ENCODE assay signal across 22 cellular contexts in the genomic region with DNA sequence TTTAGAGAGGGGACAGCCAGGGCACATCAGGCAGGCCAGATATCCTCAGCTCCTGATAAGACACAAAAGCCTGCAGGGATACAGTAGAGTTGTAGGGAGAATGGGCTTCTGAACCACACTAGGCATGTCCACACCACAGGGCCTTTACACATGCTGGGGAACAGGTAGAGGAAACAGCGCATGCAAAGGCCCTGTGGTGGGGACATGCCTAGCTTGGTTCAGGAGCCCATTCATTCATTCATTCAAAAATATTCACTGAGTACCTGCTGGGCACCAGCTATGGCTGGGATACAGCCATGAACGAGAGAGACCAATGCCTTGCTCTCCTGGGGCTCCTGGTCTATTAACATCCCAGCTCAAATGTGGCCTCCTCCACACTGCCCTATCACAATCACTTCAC. TPM values are rescaled to one million over a fixed set of nuclear protein-coding genes. Genes with fewer than 3 reads are reported as not detected.
DNase-seq lines count a peak whose midpoint lies in the region; ATAC-seq, FAIRE-seq and TF ChIP-seq lines count a peak whose summit lies in the region.
"Had no signal": no experiment of that assay in that cellular context is flagged by ENCODE, and none has a peak within 500 bp of the region (broad histone marks: within the 10 kb centered on the region; RNA-seq: fewer than 3 reads in every experiment).

No MANE protein-coding gene starts in this region.

- no peak overlapping the region for H2BK120ac ChIP-seq in H1 (replicated peaks; ENCODE audit: low read depth, low read length)

- peaks cover 0 to 16% (median 9%) of the 10 kb centered on the region in 4 experiments; a peak in 5 of 7 replicates for H3K27me3 ChIP-seq in H1 (replicated peaks in 1 of 4; ENCODE audit: control insufficient read depth in 3 of 4, extremely low read depth in 1 of 4, insufficient read depth in 3 of 4, low read length in 3 of 4)
- H3K27me3 ChIP-seq in osteoblast (ENCODE audit: insufficient read depth, low read length), result no peaks in the 10 kb centered on the region
- H3K27me3 ChIP-seq in suprapubic skin, result no peaks in the 10 kb centered on the region

- no peak for FAIRE-seq in H1 (lab: Jason Lieb, UNC)
- FAIRE-seq: A549, GM12878, HepG2 had no signal

- H3K27me3 Mint-ChIP-seq in activated naive CD8-positive, alpha-beta T cell treated with anti-CD3 and anti-CD28 coated beads, Interleukin-2, amount 50 U/mL, for 24 hours, result peaks cover 6% of the 10 kb centered on the region
- peaks cover 6% of the 10 kb centered on the region for H3K27me3 Mint-ChIP-seq in activated naive CD8-positive, alpha-beta T cell treated with anti-CD3 and anti-CD28 coated beads for 36 hours

- no peak overlapping the region for H3K4ac ChIP-seq in H1 (replicated peaks; ENCODE audit: insufficient read length, low read depth, low read length)

- no peak overlapping the region for H3K23ac ChIP-seq in H1 (ENCODE audit: insufficient read length)

- peaks cover 8% of the 10 kb centered on the region for H3K4me1 Mint-ChIP-seq in activated naive CD8-positive, alpha-beta T cell treated with anti-CD3 and anti-CD28 coated beads, Interleukin-2, amount 50 U/mL, for 24 hours
- peaks cover 10% of the 10 kb centered on the region for H3K4me1 Mint-ChIP-seq in activated naive CD8-positive, alpha-beta T cell treated with anti-CD3 and anti-CD28 coated beads for 36 hours

- no peak for TF ChIP-seq RAD21 in H1 (IDR thresholded peaks at IDR 0.05 in 1 of 2, conservative IDR thresholded peaks at IDR 0.05 in 1 of 2; ENCODE audit: low read depth in 2 of 2, low read length in 2 of 2)

- no peak overlapping the region for H3K4me3 Mint-ChIP-seq in activated naive CD8-positive, alpha-beta T cell treated with anti-CD3 and anti-CD28 coated beads, Interleukin-2, amount 50 U/mL, for 24 hours
- H3K4me3 Mint-ChIP-seq in activated naive CD8-positive, alpha-beta T cell treated with anti-CD3 and anti-CD28 coated beads for 36 hours, result no peak overlapping the region
- H3K4me3 Mint-ChIP-seq: H9 had no signal

- H4K20me1 ChIP-seq in H1 (replicated peaks in 1 of 2; ENCODE audit: control insufficient read depth in 1 of 2, insufficient read depth in 2 of 2, low read length in 2 of 2) (no peaks in the 10 kb centered on the region), osteoblast (ENCODE audit: insufficient read depth, low read length) (peaks cover 8% of the 10 kb centered on the region)

- H3K36me3 ChIP-seq in H1 (ENCODE audit: control insufficient read depth in 2 of 4, insufficient read depth in 4 of 4, low read length in 3 of 4) (no peaks in the 10 kb centered on the region), osteoblast (ENCODE audit: insufficient read depth, low read length) (no peaks in the 10 kb centered on the region), suprapubic skin (no peaks in the 10 kb centered on the region)

- no peak overlapping the region for H3K4me2 ChIP-seq in H1 (ENCODE audit: insufficient read depth in 1 of 2, low read depth in 2 of 2, low read length in 2 of 2)
- no peak overlapping the region for H3K4me2 ChIP-seq in osteoblast (ENCODE audit: insufficient read depth, low read length)
- H3K4me2 ChIP-seq: A549 had no signal

- H3K36me3 Mint-ChIP-seq in activated naive CD8-positive, alpha-beta T cell treated with anti-CD3 and anti-CD28 coated beads, Interleukin-2, amount 50 U/mL, for 24 hours (ENCODE audit: low read depth), result no peaks in the 10 kb centered on the region
- H3K36me3 Mint-ChIP-seq in activated naive CD8-positive, alpha-beta T cell treated with anti-CD3 and anti-CD28 coated beads for 36 hours, result no peaks in the 10 kb centered on the region

- H3K9me3 ChIP-seq in H1 (ENCODE audit: insufficient read depth in 2 of 2, low read depth in 1 of 2, low read length in 1 of 2) (no peaks in the 10 kb centered on the region), osteoblast (ENCODE audit: low read depth, low read length) (no peaks in the 10 kb centered on the region), suprapubic skin (no peaks in the 10 kb centered on the region)
- H3K9me3 ChIP-seq: A549 had no signal

- H4K8ac ChIP-seq in H1 (ENCODE audit: extremely low read depth, insufficient read depth, low read length), result no peak overlapping the region

- no peaks in the 10 kb centered on the region for H3K9me3 Mint-ChIP-seq in activated naive CD8-positive, alpha-beta T cell treated with anti-CD3 and anti-CD28 coated beads, Interleukin-2, amount 50 U/mL, for 24 hours
- H3K9me3 Mint-ChIP-seq in activated naive CD8-positive, alpha-beta T cell treated with anti-CD3 and anti-CD28 coated beads for 36 hours, result no peaks in the 10 kb centered on the region
- H3K9me3 Mint-ChIP-seq: CD8-positive, alpha-beta memory T cell; H9; IgD-negative memory B cell had no signal

- H4K91ac ChIP-seq in H1 (replicated peaks; ENCODE audit: insufficient read length, low read length), result no peak overlapping the region

- no peak for ATAC-seq in activated naive CD8-positive, alpha-beta T cell treated with anti-CD3 and anti-CD28 coated beads, Interleukin-2, amount 50 U/mL, for 24 hours
- no peak for ATAC-seq in HG03469 (IDR thresholded peaks at IDR 0.05; ENCODE audit: unreplicated experiment)
- ATAC-seq: A549, GM12878, HepG2 had no signal

- H3K27ac ChIP-seq in H1 (ENCODE audit: low read depth, low read length) (no peak overlapping the region), osteoblast (ENCODE audit: low read depth, low read length) (no peak overlapping the region), suprapubic skin (no peak overlapping the region)
- H3K27ac ChIP-seq: 22Rv1, A549 had no signal

- H2AFZ ChIP-seq in H1 (ENCODE audit: low read length) (no peak overlapping the region), osteoblast (ENCODE audit: low read length) (no peak overlapping the region)

- 87% methylated on average over 2 of the region's 2 CpGs; no CpG with 5 or more reads in 1 of the 2 experiments for WGBS in H1 (ENCODE audit: extremely low coverage in 1 of 2, insufficient coverage in 1 of 2, insufficient read length in 1 of 2, insufficient replicate concordance in 2 of 2, low coverage in 1 of 2, low lambda C conversion rate in 2 of 2, missing lambda C conversion rate in 1 of 2), 2 experiments
- 92% methylated on average over 2 of the region's 2 CpGs for WGBS in suprapubic skin

- no peak overlapping the region for H3K56ac ChIP-seq in H1 (replicated peaks; ENCODE audit: insufficient read length, low read depth, low read length)

- no peak for TF ChIP-seq POLR2A in H1 (IDR thresholded peaks at IDR 0.05; ENCODE audit: control extremely low read depth in 1 of 2, low read depth in 2 of 2, low read length in 2 of 2)
- TF ChIP-seq POLR2A in suprapubic skin (IDR thresholded peaks at IDR 0.05), result no peak

- no peak overlapping the region for H4K5ac ChIP-seq in H1 (ENCODE audit: insufficient read length, low read depth, low read length)

- no peak overlapping the region for H2BK5ac ChIP-seq in H1 (ENCODE audit: low read depth, low read length)

- H3K4me1 ChIP-seq in H1 (replicated peaks in 1 of 4; ENCODE audit: control insufficient read depth in 3 of 4, insufficient read depth in 4 of 4, low read length in 3 of 4) (peaks cover 0 to 7% (median 3%) of the 10 kb centered on the region in 4 experiments; a peak in 3 of 7 replicates), osteoblast (ENCODE audit: insufficient read depth, low read length) (peaks cover 18% of the 10 kb centered on the region), suprapubic skin (peaks cover 25% of the 10 kb centered on the region)

- H3K14ac ChIP-seq in H1 (ENCODE audit: insufficient read length), result no peak overlapping the region

- no peak overlapping the region for H3K18ac ChIP-seq in H1 (ENCODE audit: extremely low read depth, low read length)

- H3K9ac ChIP-seq in H1 (replicated peaks in 1 of 4; ENCODE audit: extremely low read depth in 1 of 4, low read depth in 3 of 4, low read length in 3 of 4), result no peak overlapping the region

- H3K79me2 ChIP-seq in H1 (ENCODE audit: control insufficient read depth in 1 of 2, insufficient read depth in 2 of 2, low read length in 2 of 2), result no peaks in the 10 kb centered on the region
- peaks cover 10% of the 10 kb centered on the region for H3K79me2 ChIP-seq in osteoblast (ENCODE audit: insufficient read depth, low read length)

- H2BK12ac ChIP-seq in H1 (ENCODE audit: low read depth, low read length), result no peak overlapping the region

- H2BK15ac ChIP-seq in H1 (ENCODE audit: low read length), result no peak overlapping the region

- no peak overlapping the region for H2AK5ac ChIP-seq in H1 (ENCODE audit: low read depth, low read length)

- H3K4me3 ChIP-seq in H1 (ENCODE audit: extremely low read depth in 1 of 4, insufficient read depth in 2 of 4, low read depth in 3 of 4, low read length in 4 of 4) (no peak overlapping the region), osteoblast (ENCODE audit: insufficient read depth, low read length) (no peak overlapping the region), suprapubic skin (no peak overlapping the region)
- H3K4me3 ChIP-seq: A549, GM12878 had no signal

- H3K23me2 ChIP-seq in H1 (ENCODE audit: low read depth, low read length), result peaks cover 3% of the 10 kb centered on the region; the same call in 1 of the 2 replicates

- H2BK20ac ChIP-seq in H1 (ENCODE audit: low read length), result no peak overlapping the region

- TF ChIP-seq EP300 in H1 (IDR thresholded peaks at IDR 0.05; ENCODE audit: borderline replicate concordance in 1 of 2, low read depth in 2 of 2, low read length in 2 of 2), result no peak
- TF ChIP-seq EP300 in suprapubic skin (IDR thresholded peaks at IDR 0.05), result no peak

- POLR2A ChIA-PET in H1 (lab: Charles Lee; ENCODE audit: partially characterized antibody), result interaction anchor here (2.3 kb wide), 1 partner anchor 12 kb away, joined by 6 read pairs; no protein-coding TSS in a partner anchor

- H3K27ac Mint-ChIP-seq in activated naive CD8-positive, alpha-beta T cell treated with anti-CD3 and anti-CD28 coated beads, Interleukin-2, amount 50 U/mL, for 24 hours, result peak overlapping the region; percentile 10
- no peak overlapping the region for H3K27ac Mint-ChIP-seq in activated naive CD8-positive, alpha-beta T cell treated with anti-CD3 and anti-CD28 coated beads for 36 hours
- H3K27ac Mint-ChIP-seq: H9 had no signal

- no peak for DNase-seq in activated naive CD8-positive, alpha-beta T cell treated with anti-CD3 and anti-CD28 coated beads, Interleukin-2, amount 50 U/mL, for 24 hours
- no peak for DNase-seq in activated naive CD8-positive, alpha-beta T cell treated with anti-CD3 and anti-CD28 coated beads for 36 hours
- no peak for DNase-seq in H1 (ENCODE audit: low read depth in 1 of 2, low spot score in 2 of 2)
- peak; percentile 11 for DNase-seq in osteoblast (ENCODE audit: insufficient read length, low spot score, missing footprints)
- no peak for DNase-seq in activated gamma-delta T cell (lab: John Stamatoyannopoulos, UW)
- no peak for DNase-seq in suprapubic skin (ENCODE audit: low spot score in 2 of 2)
- DNase-seq: AML-193; CD8-positive, alpha-beta memory T cell; COR-L47; DMS 273 treated with DMSO at 0.1 percent for 48 hours; DMS53; DND-41; EL; GOT3; H9; KG1 had no signal

- no peak for TF ChIP-seq CTCF in H1 (IDR thresholded peaks at IDR 0.05; ENCODE audit: control extremely low read depth in 1 of 3, insufficient read depth in 1 of 3, low read depth in 1 of 3, low read length in 3 of 3)
- TF ChIP-seq CTCF in osteoblast (IDR thresholded peaks at IDR 0.05; ENCODE audit: extremely low read depth, low read depth, low read length), result no peak
- no peak for TF ChIP-seq CTCF in suprapubic skin (IDR thresholded peaks at IDR 0.05)

- CTCF ChIA-PET in H1 (lab: Charles Lee; ENCODE audit: partially characterized antibody), result interaction anchor here (0.7 to 13.6 kb wide), 8 partner anchors 12 to 132 kb away, joined by 3 to 100 read pairs (median 3); no protein-coding TSS in a partner anchor

- no peaks in the 10 kb centered on the region for H3K79me1 ChIP-seq in H1 (ENCODE audit: low read depth, low read length)

RNA-seq across cellular contexts. Expression of a gene that starts 4.4 kb away (rescaled TPM):
- 10 to 100 TPM; 10.4 TPM for total RNA-seq in activated naive CD8-positive, alpha-beta T cell treated with anti-CD3 and anti-CD28 coated beads for 36 hours
- total RNA-seq in H1 (2021; fragmentation: NEBNext Ultra II Directional; extraction: Animal tissue kit (Norgen Biotek cat#: 25700)), result 10.6 and 11.6 TPM in 2 replicates
- polyA plus RNA-seq in H1 (2011; rRNA removed), result 38.0 and 39.5 TPM in 2 replicates
- 23.2 TPM for polyA plus RNA-seq in H1 (2011; cell fraction: cytosol; rRNA removed)
- 22.3 TPM for polyA plus RNA-seq in H1 (2011; cell fraction: nucleus; rRNA removed)
- polyA plus RNA-seq in H1 (2012, experiment 1 of 2), result 11.1 to 18.8 TPM (median 16.3 TPM) in 4 replicates
- polyA plus RNA-seq in H1 (2012, experiment 2 of 2), result 20.5 TPM
- 26.2 TPM for polyA plus RNA-seq in H1 (2013, experiment 1 of 2)
- 24.6 TPM for polyA plus RNA-seq in H1 (2013, experiment 2 of 2)
- polyA minus RNA-seq in H1 (2011; rRNA and poly(A)+ RNA removed), result 16.1 and 18.7 TPM in 2 replicates
- 11.2 TPM for polyA minus RNA-seq in H1 (2011; cell fraction: cytosol; rRNA and poly(A)+ RNA removed)
- 9.8 TPM for polyA minus RNA-seq in H1 (2011; cell fraction: nucleus; rRNA and poly(A)+ RNA removed)
- total RNA-seq in osteoblast, result 11.6 and 15.3 TPM in 2 replicates
- 10 to 100 TPM; 12.7 to 23.1 (median 15.7) TPM for total RNA-seq in suprapubic skin
